Comparison of ENCODE assay signal across 8 cellular contexts in the genomic region with DNA sequence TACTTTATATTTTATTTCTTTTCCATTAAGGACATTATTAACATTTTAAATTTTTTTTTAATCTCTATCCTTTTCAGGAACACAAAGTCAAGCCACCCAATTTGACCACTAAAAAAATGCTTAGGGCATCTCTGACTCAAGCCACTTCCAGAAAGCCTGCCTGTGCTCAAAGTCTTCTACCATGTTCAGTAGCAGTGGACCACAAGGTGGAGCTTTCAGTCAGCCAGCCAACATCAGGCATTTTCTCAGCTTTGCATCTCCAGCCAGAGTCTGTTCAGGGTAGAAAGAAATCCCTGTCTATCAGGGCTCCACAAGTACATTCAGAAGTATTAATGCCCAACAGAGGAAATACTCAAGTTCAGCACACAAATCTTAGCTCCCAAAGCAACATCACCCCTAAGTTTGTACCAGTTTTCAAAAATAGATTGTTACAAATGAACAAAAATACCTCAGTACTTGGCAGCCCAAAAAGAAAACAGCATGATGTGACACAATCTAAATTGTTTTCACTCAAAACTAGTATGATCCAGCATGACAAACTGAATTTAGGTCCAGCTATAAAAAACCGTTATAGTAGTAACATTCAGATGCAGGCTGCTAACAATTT. TPM values are rescaled to one million over a fixed set of nuclear protein-coding genes. Genes with fewer than 3 reads are reported as not detected.
DNase-seq lines count a peak whose midpoint lies in the region; ATAC-seq and TF ChIP-seq lines count a peak whose summit lies in the region.

No MANE protein-coding gene starts in this region.

- H3K4me3 ChIP-seq in GM23338 (no peak overlapping the region), mammary epithelial cell (replicated peaks in 1 of 3; ENCODE audit: insufficient read depth in 1 of 3, low read depth in 2 of 3, low read length in 3 of 3) (no peak overlapping the region)

- H3K4me1 Mint-ChIP-seq in GM23338, result peaks cover 3% of the 10 kb centered on the region; the same call in 2 of the 3 replicates

- intact Hi-C loops in mammary epithelial cell (cut with micrococcal nuclease), result loop anchor here (1.0 kb wide), 2 partner anchors 140 to 199 kb away; no protein-coding TSS in a partner anchor

- H3K36me3 ChIP-seq in GM23338 (ENCODE audit: insufficient read depth) (no peaks in the 10 kb centered on the region), mammary epithelial cell (ENCODE audit: insufficient read depth, low read length) (no peaks in the 10 kb centered on the region)

- H3K9ac ChIP-seq in mammary epithelial cell (ENCODE audit: insufficient read depth, low read length), result no peak overlapping the region

- TF ChIP-seq CTCF in GM23338 (conservative IDR thresholded peaks at IDR 0.05; ENCODE audit: low read depth in 2 of 2) (peak; percentile 66 to 90), mammary epithelial cell (conservative IDR thresholded peaks at IDR 0.05 in 1 of 2, IDR thresholded peaks at IDR 0.05 in 1 of 2; ENCODE audit: extremely low read depth in 1 of 2, insufficient read depth in 1 of 2, low read depth in 1 of 2, low read length in 2 of 2) (peak; percentile 72 to 85)

- H2AFZ ChIP-seq in GM23338 (no peak overlapping the region), mammary epithelial cell (ENCODE audit: low read depth, low read length) (no peak overlapping the region)

- H3K36me3 Mint-ChIP-seq in GM23338 (ENCODE audit: low read depth), result no peaks in the 10 kb centered on the region

- no TSS peak for BruUV-seq in mammary epithelial cell (replicated peaks; lab: Mats Ljungman, UMichigan)

- no peaks in the 10 kb centered on the region for H4K20me1 ChIP-seq in GM23338 (replicated peaks; ENCODE audit: insufficient read depth)
- no peaks in the 10 kb centered on the region for H4K20me1 ChIP-seq in mammary epithelial cell (ENCODE audit: insufficient read depth, low read length)

- H3K4me2 ChIP-seq in GM23338, result no peak overlapping the region
- H3K4me2 ChIP-seq in mammary epithelial cell (ENCODE audit: insufficient read depth, low read depth, low read length), result no peak overlapping the region

- H3K9me3 Mint-ChIP-seq in GM23338, result no peaks in the 10 kb centered on the region; the same call in 2 of the 3 replicates

- H3K27me3 Mint-ChIP-seq in GM23338 (ENCODE audit: insufficient read depth, low read depth, poor library complexity), result no peaks in the 10 kb centered on the region

- H3K4me1 ChIP-seq in GM23338 (ENCODE audit: insufficient read depth) (no peaks in the 10 kb centered on the region), mammary epithelial cell (ENCODE audit: insufficient read depth, low read length) (peaks cover 8% of the 10 kb centered on the region)

- no peaks in the 10 kb centered on the region for H3K9me2 ChIP-seq in GM23338 (ENCODE audit: insufficient read depth)

- WGBS in mammary epithelial cell (ENCODE audit: low coverage, missing lambda C conversion rate), result 38% methylated on average over 1 of the region's 1 CpG

- H3K4me3 Mint-ChIP-seq in GM23338, result no peak overlapping the region

- H3K9me3 ChIP-seq in mammary epithelial cell (replicated peaks; ENCODE audit: insufficient read depth, low read length), result no peaks in the 10 kb centered on the region

- dilution Hi-C loops in mammary epithelial cell (cut with HindIII; ENCODE audit: low sequenced_read_pairs), result no loop called here

- H3K27ac Mint-ChIP-seq in GM23338, result no peak overlapping the region

- H3K79me2 ChIP-seq in GM23338 (replicated peaks; ENCODE audit: insufficient read depth) (no peaks in the 10 kb centered on the region), mammary epithelial cell (ENCODE audit: insufficient read depth, low read length) (no peaks in the 10 kb centered on the region)

- CTCF ChIA-PET in mammary epithelial cell (lab: Charles Lee; ENCODE audit: low non-redundant PET), result interaction anchor here (0.6 to 1.3 kb wide), 3 partner anchors 140 to 493 kb away, joined by 3 to 34 read pairs (median 4); no protein-coding TSS in a partner anchor

- H3K27me3 ChIP-seq in GM23338 (ENCODE audit: insufficient read depth) (no peaks in the 10 kb centered on the region), mammary epithelial cell (ENCODE audit: insufficient read depth, low read length) (peaks cover 4% of the 10 kb centered on the region)

- DNase-seq in G401 (ENCODE audit: low spot score), result peak; percentile 61
- DNase-seq in GM23338 (ENCODE audit: low spot score), result peak; percentile 74
- peak; percentile 59 for DNase-seq in NCI-H1105 (lab: John Stamatoyannopoulos, UW)
- peak; percentile 9 to 50 (median 34) for DNase-seq in T-helper 1 cell
- peak; percentile 51 for DNase-seq in mammary epithelial cell
- DNase-seq in inferior parietal cortex (ENCODE audit: extremely low spot score), result peak; percentile 88
- DNase-seq in stimulated activated CD4-positive, alpha-beta T cell treated with anti-CD3 and anti-CD28 coated beads, Interleukin-2, amount 100 ng/mL, for 24 hours, result peak; percentile 31 to 43

- H3F3A ChIP-seq in GM23338 (replicated peaks; ENCODE audit: low read depth), result no peaks in the 10 kb centered on the region

- peak; percentile 93 for ATAC-seq in GM23338
- ATAC-seq in HG03469 (IDR thresholded peaks at IDR 0.05; ENCODE audit: unreplicated experiment), result no peak

- no peak overlapping the region for H3K27ac ChIP-seq in GM23338 (ENCODE audit: low read depth)
- no peak overlapping the region for H3K27ac ChIP-seq in mammary epithelial cell (ENCODE audit: insufficient read depth, low read depth, low read length)

- in situ Hi-C loops in G401 (cut with HindIII; ENCODE audit: low sequenced_read_pairs), result no loop called here
- in situ Hi-C loops in mammary epithelial cell (cut with MboI; ENCODE audit: low sequenced_read_pairs in 2 of 2), result loop anchor here (5.0 to 10.0 kb wide), 2 partner anchors 199 to 202 kb away; no protein-coding TSS in a partner anchor

TF ChIP-seq in GM23338, 12 proteins besides CTCF, POLR2A, EP300 and RAD21:
- TF ChIP-seq CREB1 (CRISPR knock-in tag; IDR thresholded peaks at IDR 0.05; ENCODE audit: low read depth) (no peak), JUNB (IDR thresholded peaks at IDR 0.05; ENCODE audit: unreplicated experiment) (no peak)

RNA-seq across cellular contexts. Expression of a gene that starts 37.6 kb away (rescaled TPM):
- total RNA-seq in G401 (2014; rRNA removed; shearing (Covaris generic)), result not detected in 2 replicates
- total RNA-seq in GM23338 (2014; rRNA removed; shearing (Covaris generic)), result not detected in 2 replicates
- polyA plus RNA-seq in GM23338 (2016; fragmentation: Nextera tagmentation; extraction: Ambion mirVana) (not detected in 2 replicates), mammary epithelial cell (not detected)
- total RNA-seq in mammary epithelial cell, result under 1 TPM in 1 of 2 donors, not detected in 1; under 0.01 TPM
- polyA minus RNA-seq in mammary epithelial cell, result not detected

Comparison
In these comparisons a context has a peak if more than half of its experiments do, and no peak if none do; other contexts are left out.
1. DNase-seq: peak in every context shown above with its lines; median percentile 88 in inferior parietal cortex; 74 in GM23338; 61 in G401; 59 in NCI-H1105; 51 in mammary epithelial cell; 37 in stimulated activated CD4-positive, alpha-beta T cell treated with anti-CD3 and anti-CD28 coated beads, Interleukin-2, amount 100 ng/mL, for 24 hours; 34 in T-helper 1 cell.